Comparison of ENCODE assay signal across 9 cellular contexts in the genomic region with DNA sequence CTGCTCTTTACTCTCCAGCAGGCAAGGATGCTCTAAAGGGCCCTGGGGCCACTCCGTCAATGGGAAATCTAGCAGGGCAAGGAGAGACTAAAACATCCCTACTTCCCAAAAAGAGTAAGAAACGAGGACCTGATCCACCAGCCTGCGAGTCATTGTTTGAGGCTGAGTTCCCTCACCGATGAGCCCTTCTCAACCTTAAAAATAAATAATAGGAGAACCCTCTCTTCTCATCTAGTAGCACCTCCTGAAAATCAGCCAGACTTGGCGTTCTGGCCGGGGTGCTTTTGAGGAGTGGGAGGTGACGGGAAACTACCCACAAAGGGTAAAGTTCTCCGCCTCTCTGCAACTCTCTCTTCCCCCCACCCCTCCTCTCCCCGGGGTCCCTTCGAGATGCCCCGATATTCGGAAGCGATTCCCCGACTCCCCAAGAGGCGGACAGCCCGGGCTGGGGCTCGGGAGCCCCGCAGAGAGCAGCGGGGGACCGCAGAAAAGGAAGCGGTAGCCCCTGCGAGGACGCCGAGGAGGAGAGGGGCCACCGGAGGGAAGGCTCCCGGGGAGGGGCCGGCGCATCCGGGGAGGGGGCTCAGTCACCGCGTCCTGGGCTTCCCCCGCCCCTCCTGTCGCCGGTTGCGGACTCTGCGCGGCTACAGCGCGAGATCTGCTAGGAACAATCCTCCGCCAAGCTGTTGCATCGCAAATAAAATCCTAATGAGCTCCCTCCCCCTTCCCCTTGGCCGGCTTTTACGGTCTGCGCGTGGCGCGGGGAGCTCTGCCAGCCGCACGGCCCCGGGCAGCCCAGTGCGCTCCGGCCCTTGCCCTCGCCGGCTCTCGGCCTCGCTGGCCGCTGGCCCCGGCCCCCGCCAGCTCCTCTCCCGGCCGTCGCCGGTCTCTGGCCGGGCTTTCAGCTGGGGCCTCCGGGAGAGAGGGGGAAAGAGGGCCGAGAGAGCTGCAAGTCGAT. TPM values are rescaled to one million over a fixed set of nuclear protein-coding genes. Genes with fewer than 3 reads are reported as not detected.
DNase-seq lines count a peak whose midpoint lies in the region; ATAC-seq and TF ChIP-seq lines count a peak whose summit lies in the region.
"Had no signal": no experiment of that assay in that cellular context is flagged by ENCODE, and none has a peak within 500 bp of the region (broad histone marks: within the 10 kb centered on the region; RNA-seq: fewer than 3 reads in every experiment).

No MANE protein-coding gene starts in this region.

- peak overlapping the region; percentile 88 for H3K4me3 Mint-ChIP-seq in Calu3 (ENCODE audit: low read depth, unreplicated experiment)

- BruUV-seq in Calu3 (replicated peaks; lab: Mats Ljungman, UMichigan): TSS peak; percentile 10

- H3K36me3 ChIP-seq in breast epithelium (no peaks in the 10 kb centered on the region), muscle layer of colon (ENCODE audit: insufficient read depth, low read length) (no peaks in the 10 kb centered on the region)

- H3K9ac ChIP-seq in muscle layer of colon (ENCODE audit: low read length): no peak overlapping the region

- H3K27me3 ChIP-seq in breast epithelium (peaks cover 16 to 100% of the 10 kb centered on the region in 2 donors), muscle layer of colon (ENCODE audit: control insufficient read depth in 1 of 2, insufficient read depth in 2 of 2, low read length in 2 of 2) (peaks cover 84 to 95% of the 10 kb centered on the region in 2 donors)

- H3K27ac Mint-ChIP-seq in Calu3 (ENCODE audit: unreplicated experiment): peak overlapping the region; percentile 91

- peaks cover 51% of the 10 kb centered on the region for H3K4me1 Mint-ChIP-seq in Calu3 (ENCODE audit: low read depth, unreplicated experiment)

- H3K36me3 Mint-ChIP-seq in Calu3 (ENCODE audit: insufficient read depth, unreplicated experiment): peaks cover 82% of the 10 kb centered on the region

- CTCF ChIA-PET in Calu3 (lab: Charles Lee): interaction anchor here (0.9 to 1.5 kb wide), 5 partner anchors 11 to 364 kb away, joined by 3 to 5 read pairs (median 4); no protein-coding TSS in a partner anchor

- H3K27ac ChIP-seq in breast epithelium (peak overlapping the region in 1 of 2 donors; percentile 43), muscle layer of colon (ENCODE audit: low read depth, low read length) (no peak overlapping the region)

- TF ChIP-seq POLR2A in breast epithelium (IDR thresholded peaks at IDR 0.05): no peak

- ATAC-seq in GM19023 (IDR thresholded peaks at IDR 0.05; ENCODE audit: unreplicated experiment): no peak
- ATAC-seq in HG03442 (IDR thresholded peaks at IDR 0.05; ENCODE audit: unreplicated experiment): no peak

- H3K4me3 ChIP-seq in breast epithelium (peak overlapping the region; percentile 41 to 67 (median 47)), muscle layer of colon (ENCODE audit: low read depth in 1 of 2, low read length in 2 of 2) (peak overlapping the region; percentile 26 to 29)

- no peaks in the 10 kb centered on the region for H3K9me3 Mint-ChIP-seq in Calu3 (ENCODE audit: low read depth, unreplicated experiment)

- H3K9me3 ChIP-seq in breast epithelium (no peaks in the 10 kb centered on the region), muscle layer of colon (ENCODE audit: low read length) (no peaks in the 10 kb centered on the region)

- peaks cover 65% of the 10 kb centered on the region for H3K27me3 Mint-ChIP-seq in Calu3 (ENCODE audit: unreplicated experiment)

- TF ChIP-seq CTCF in Calu3 (IDR thresholded peaks at IDR 0.05; ENCODE audit: unreplicated experiment) (peak; percentile 11), breast epithelium (IDR thresholded peaks at IDR 0.05) (no peak)

- H3K4me1 ChIP-seq in breast epithelium (peaks cover 14 to 18% of the 10 kb centered on the region in 2 donors), muscle layer of colon (ENCODE audit: insufficient read depth, low read length) (no peaks in the 10 kb centered on the region)

- DNase-seq in Calu3 (peak; percentile 64), NCI-H1105 (lab: John Stamatoyannopoulos, UW) (peak; percentile 4), breast epithelium (ENCODE audit: low spot score in 2 of 2) (no peak), pons (ENCODE audit: low spot score) (no peak), OCI-M2 (lab: John Stamatoyannopoulos, UW; ENCODE audit: unreplicated experiment) (no peak)

- intact Hi-C loops in Calu3 (cut with micrococcal nuclease; ENCODE audit: unreplicated experiment): no loop called here
- intact Hi-C loops in breast epithelium (cut with DNase I; ENCODE audit: low total_unique reads): no loop called here

RNA-seq across cellular contexts. Expression of gene HOXB9, which starts 1.3 kb away (rescaled TPM):
- total RNA-seq in Calu3 (2022) (26.0 and 27.8 TPM in 2 replicates), breast epithelium (under 1 TPM; 0.32 to 0.44 (median 0.33) TPM)
- total RNA-seq: liver had no signal

RNA-seq across cellular contexts. Expression of gene HOXB8, which starts 9.7 kb away (rescaled TPM):
- total RNA-seq in Calu3 (2022): 28.2 and 30.9 TPM in 2 replicates
- 1 to 10 TPM in 2 of 3 donors, under 1 TPM in 1; 0.59 to 4.6 (median 4.6) TPM for total RNA-seq in breast epithelium
- total RNA-seq: liver had no signal

RNA-seq across cellular contexts. Expression of gene HOXB7, which starts 14.0 kb away (rescaled TPM):
- total RNA-seq in Calu3 (2022) (30.2 and 31.3 TPM in 2 replicates), breast epithelium (10 to 100 TPM in 1 of 3 donors, 1 to 10 TPM in 2; 1.5 to 16.8 (median 4.3) TPM)

RNA-seq across cellular contexts. Expression of gene HOXB6, which starts 20.0 kb away (rescaled TPM):
- total RNA-seq in Calu3 (2022) (140 and 144 TPM in 2 replicates), breast epithelium (10 to 100 TPM in 2 of 3 donors, 1 to 10 TPM in 1; 1.0 to 24.9 (median 18.2) TPM)

RNA-seq across cellular contexts. Expression of gene HOXB5, which starts 31.2 kb away (rescaled TPM):
- total RNA-seq in Calu3 (2022) (47.2 and 48.5 TPM in 2 replicates), breast epithelium (1 to 10 TPM in 2 of 3 donors, under 1 TPM in 1; 0.44 to 2.0 (median 1.4) TPM)

Comparison
In these comparisons a context has a peak if more than half of its experiments do, and no peak if none do; other contexts are left out.
1. DNase-seq: peak in Calu3 (single experiment) and NCI-H1105 (single experiment); none in breast epithelium (0 of 2), pons (single experiment) and OCI-M2 (single experiment).
2. RNA of gene HOXB9, which starts 1.3 kb away (total RNA-seq): 26.0 to 27.8 TPM in Calu3; 0.32 to 0.44 TPM in breast epithelium; every median in the first group is over 10 times any median in the second.